1 cellular context compared by ENCODE assay signal in the genomic region with DNA sequence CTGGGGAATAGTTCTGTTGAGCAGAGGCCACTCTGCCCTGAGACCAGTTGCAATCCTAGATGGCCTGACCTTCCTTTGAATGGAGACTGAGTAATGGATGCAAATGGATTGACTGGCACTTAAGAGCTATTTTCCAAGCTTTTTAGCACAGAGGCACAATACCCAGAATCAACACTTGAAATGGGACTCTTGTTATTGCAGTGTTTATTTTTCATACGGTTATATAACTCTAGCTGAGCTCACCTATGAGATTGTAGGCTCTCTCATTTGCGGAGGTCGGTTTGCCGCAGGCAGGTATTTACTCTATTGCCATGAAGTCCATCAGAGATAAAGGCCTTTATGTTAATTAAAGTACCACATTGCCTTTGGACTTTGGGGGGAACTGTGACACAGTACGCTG.
TF ChIP-seq lines count a peak whose summit lies in the region.

No MANE protein-coding gene starts in this region.

TF ChIP-seq in GM23338, 12 proteins besides CTCF, POLR2A, EP300 and RAD21 (continued from another document):
- TF ChIP-seq, protein P1, sequence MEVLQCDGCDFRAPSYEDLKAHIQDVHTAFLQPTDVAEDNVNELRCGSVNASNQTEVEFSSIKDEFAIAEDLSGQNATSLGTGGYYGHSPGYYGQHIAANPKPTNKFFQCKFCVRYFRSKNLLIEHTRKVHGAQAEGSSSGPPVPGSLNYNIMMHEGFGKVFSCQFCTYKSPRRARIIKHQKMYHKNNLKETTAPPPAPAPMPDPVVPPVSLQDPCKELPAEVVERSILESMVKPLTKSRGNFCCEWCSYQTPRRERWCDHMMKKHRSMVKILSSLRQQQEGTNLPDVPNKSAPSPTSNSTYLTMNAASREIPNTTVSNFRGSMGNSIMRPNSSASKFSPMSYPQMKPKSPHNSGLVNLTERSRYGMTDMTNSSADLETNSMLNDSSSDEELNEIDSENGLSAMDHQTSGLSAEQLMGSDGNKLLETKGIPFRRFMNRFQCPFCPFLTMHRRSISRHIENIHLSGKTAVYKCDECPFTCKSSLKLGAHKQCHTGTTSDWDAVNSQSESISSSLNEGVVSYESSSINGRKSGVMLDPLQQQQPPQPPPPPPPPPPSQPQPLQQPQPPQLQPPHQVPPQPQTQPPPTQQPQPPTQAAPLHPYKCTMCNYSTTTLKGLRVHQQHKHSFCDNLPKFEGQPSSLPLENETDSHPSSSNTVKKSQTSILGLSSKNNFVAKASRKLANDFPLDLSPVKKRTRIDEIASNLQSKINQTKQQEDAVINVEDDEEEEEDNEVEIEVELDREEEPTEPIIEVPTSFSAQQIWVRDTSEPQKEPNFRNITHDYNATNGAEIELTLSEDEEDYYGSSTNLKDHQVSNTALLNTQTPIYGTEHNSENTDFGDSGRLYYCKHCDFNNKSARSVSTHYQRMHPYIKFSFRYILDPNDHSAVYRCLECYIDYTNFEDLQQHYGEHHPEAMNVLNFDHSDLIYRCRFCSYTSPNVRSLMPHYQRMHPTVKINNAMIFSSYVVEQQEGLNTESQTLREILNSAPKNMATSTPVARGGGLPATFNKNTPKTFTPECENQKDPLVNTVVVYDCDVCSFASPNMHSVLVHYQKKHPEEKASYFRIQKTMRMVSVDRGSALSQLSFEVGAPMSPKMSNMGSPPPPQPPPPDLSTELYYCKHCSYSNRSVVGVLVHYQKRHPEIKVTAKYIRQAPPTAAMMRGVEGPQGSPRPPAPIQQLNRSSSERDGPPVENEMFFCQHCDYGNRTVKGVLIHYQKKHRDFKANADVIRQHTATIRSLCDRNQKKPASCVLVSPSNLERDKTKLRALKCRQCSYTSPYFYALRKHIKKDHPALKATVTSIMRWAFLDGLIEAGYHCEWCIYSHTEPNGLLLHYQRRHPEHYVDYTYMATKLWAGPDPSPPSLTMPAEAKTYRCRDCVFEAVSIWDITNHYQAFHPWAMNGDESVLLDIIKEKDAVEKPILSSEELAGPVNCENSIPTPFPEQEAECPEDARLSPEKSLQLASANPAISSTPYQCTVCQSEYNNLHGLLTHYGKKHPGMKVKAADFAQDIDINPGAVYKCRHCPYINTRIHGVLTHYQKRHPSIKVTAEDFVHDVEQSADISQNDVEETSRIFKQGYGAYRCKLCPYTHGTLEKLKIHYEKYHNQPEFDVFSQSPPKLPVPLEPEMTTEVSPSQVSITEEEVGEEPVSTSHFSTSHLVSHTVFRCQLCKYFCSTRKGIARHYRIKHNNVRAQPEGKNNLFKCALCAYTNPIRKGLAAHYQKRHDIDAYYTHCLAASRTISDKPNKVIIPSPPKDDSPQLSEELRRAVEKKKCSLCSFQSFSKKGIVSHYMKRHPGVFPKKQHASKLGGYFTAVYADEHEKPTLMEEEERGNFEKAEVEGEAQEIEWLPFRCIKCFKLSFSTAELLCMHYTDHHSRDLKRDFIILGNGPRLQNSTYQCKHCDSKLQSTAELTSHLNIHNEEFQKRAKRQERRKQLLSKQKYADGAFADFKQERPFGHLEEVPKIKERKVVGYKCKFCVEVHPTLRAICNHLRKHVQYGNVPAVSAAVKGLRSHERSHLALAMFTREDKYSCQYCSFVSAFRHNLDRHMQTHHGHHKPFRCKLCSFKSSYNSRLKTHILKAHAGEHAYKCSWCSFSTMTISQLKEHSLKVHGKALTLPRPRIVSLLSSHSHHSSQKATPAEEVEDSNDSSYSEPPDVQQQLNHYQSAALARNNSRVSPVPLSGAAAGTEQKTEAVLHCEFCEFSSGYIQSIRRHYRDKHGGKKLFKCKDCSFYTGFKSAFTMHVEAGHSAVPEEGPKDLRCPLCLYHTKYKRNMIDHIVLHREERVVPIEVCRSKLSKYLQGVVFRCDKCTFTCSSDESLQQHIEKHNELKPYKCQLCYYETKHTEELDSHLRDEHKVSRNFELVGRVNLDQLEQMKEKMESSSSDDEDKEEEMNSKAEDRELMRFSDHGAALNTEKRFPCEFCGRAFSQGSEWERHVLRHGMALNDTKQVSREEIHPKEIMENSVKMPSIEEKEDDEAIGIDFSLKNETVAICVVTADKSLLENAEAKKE (CRISPR knock-in tag; IDR thresholded peaks at IDR 0.05) = no peak
- TF ChIP-seq, protein P2, sequence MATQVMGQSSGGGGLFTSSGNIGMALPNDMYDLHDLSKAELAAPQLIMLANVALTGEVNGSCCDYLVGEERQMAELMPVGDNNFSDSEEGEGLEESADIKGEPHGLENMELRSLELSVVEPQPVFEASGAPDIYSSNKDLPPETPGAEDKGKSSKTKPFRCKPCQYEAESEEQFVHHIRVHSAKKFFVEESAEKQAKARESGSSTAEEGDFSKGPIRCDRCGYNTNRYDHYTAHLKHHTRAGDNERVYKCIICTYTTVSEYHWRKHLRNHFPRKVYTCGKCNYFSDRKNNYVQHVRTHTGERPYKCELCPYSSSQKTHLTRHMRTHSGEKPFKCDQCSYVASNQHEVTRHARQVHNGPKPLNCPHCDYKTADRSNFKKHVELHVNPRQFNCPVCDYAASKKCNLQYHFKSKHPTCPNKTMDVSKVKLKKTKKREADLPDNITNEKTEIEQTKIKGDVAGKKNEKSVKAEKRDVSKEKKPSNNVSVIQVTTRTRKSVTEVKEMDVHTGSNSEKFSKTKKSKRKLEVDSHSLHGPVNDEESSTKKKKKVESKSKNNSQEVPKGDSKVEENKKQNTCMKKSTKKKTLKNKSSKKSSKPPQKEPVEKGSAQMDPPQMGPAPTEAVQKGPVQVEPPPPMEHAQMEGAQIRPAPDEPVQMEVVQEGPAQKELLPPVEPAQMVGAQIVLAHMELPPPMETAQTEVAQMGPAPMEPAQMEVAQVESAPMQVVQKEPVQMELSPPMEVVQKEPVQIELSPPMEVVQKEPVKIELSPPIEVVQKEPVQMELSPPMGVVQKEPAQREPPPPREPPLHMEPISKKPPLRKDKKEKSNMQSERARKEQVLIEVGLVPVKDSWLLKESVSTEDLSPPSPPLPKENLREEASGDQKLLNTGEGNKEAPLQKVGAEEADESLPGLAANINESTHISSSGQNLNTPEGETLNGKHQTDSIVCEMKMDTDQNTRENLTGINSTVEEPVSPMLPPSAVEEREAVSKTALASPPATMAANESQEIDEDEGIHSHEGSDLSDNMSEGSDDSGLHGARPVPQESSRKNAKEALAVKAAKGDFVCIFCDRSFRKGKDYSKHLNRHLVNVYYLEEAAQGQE (IDR thresholded peaks at IDR 0.05; ENCODE audit: unreplicated experiment) = no peak
- TF ChIP-seq POLR2AphosphoS5 (IDR thresholded peaks at IDR 0.05; ENCODE audit: low read depth) (no peak), EZH2 (IDR thresholded peaks at IDR 0.05; ENCODE audit: low read depth, unreplicated experiment) (no peak), JUNB (IDR thresholded peaks at IDR 0.05; ENCODE audit: unreplicated experiment) (no peak), ETS1 (IDR thresholded peaks at IDR 0.05) (no peak)
